In the genomic region with DNA sequence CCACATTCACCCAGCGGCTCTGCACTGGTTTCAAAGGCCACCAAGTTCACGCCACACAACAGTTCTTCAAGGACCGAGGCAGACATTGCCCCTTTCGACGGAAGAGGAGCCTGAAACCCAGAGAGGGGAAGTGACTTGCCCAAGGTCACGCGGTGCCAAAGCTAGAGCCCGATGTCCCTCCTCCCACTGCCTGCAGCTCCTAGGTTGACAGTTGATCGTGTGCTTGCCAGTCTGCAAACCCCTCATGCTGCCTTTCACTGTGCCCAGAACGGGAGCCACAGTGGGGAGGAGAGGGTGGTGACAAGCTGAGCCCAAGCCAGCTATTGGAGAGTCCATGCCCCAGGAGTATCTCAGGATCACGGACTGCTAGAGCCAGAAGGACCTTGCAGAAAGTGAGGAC, we compare ENCODE assay signal across 12 cellular contexts.
A peak's percentile ranks its signal among the peaks of the same experiment; 100 is the strongest.
DNase-seq lines count a peak whose midpoint lies in the region; TF ChIP-seq lines count a peak whose summit lies in the region.
"Had no signal": no experiment of that assay in that cellular context is flagged by ENCODE, and none has a peak within 500 bp of the region (broad histone marks: within the 10 kb centered on the region; RNA-seq: fewer than 3 reads in every experiment).

No MANE protein-coding gene starts in this region.

- no peaks in the 10 kb centered on the region for H3K9me2 ChIP-seq in OCI-LY7 (ENCODE audit: insufficient read depth, low read length)

- BruUV-seq in OCI-LY7 (replicated peaks; lab: Mats Ljungman, UMichigan), result no TSS peak

- H3K4me3 ChIP-seq in OCI-LY7 (ENCODE audit: low read depth, low read length, poor library complexity, severe bottlenecking) (no peak overlapping the region), testis (no peak overlapping the region), smooth muscle cell (no peak overlapping the region)
- H3K4me3 ChIP-seq: thoracic aorta had no signal

- no peak overlapping the region for H3K27ac ChIP-seq in OCI-LY7 (ENCODE audit: low read depth, low read length, poor library complexity, severe bottlenecking)
- no peak overlapping the region for H3K27ac ChIP-seq in testis
- H3K27ac ChIP-seq in smooth muscle cell (ENCODE audit: low read depth), result no peak overlapping the region
- H3K27ac ChIP-seq: thoracic aorta had no signal

- H3K9me3 ChIP-seq in OCI-LY7 (ENCODE audit: low read length) (no peaks in the 10 kb centered on the region), testis (no peaks in the 10 kb centered on the region), smooth muscle cell (replicated peaks; ENCODE audit: low read depth) (no peaks in the 10 kb centered on the region)
- H3K9me3 ChIP-seq: thoracic aorta had no signal

- H3K4me1 ChIP-seq in OCI-LY7 (ENCODE audit: insufficient read depth, low read length, poor library complexity, severe bottlenecking) (peaks cover 14% of the 10 kb centered on the region), testis (peaks cover 5% of the 10 kb centered on the region), smooth muscle cell (ENCODE audit: low read depth) (peaks cover 7% of the 10 kb centered on the region)

- CTCF ChIA-PET in OCI-LY7 (lab: Charles Lee; ENCODE audit: unreplicated experiment), result interaction anchor here (0.8 kb wide), 1 partner anchor 352 kb away, joined by 5 read pairs; no protein-coding TSS in a partner anchor

- H4K20me1 ChIP-seq in OCI-LY7 (ENCODE audit: insufficient read depth, low read length), result no peaks in the 10 kb centered on the region
- H4K20me1 ChIP-seq in smooth muscle cell (ENCODE audit: low read depth), result no peaks in the 10 kb centered on the region

- TF ChIP-seq POLR2A in testis (IDR thresholded peaks at IDR 0.05), result no peak

- in situ Hi-C loops in KBM-7 (cut with MboI; ENCODE audit: low pct_unique_long_range_greater_than_20kb, low sequenced_read_pairs), result no loop called here

- no peaks in the 10 kb centered on the region for H3F3A ChIP-seq in smooth muscle cell (ENCODE audit: low read depth)

- no peaks in the 10 kb centered on the region for H3K27me3 ChIP-seq in testis
- no peaks in the 10 kb centered on the region for H3K27me3 ChIP-seq in smooth muscle cell (ENCODE audit: low read depth)

- H3K9ac ChIP-seq in smooth muscle cell (ENCODE audit: low read depth), result no peak overlapping the region

- H3K4me2 ChIP-seq in OCI-LY7 (ENCODE audit: low read length) (no peak overlapping the region; the same call in 1 of the 2 replicates), smooth muscle cell (no peak overlapping the region)

- H2AFZ ChIP-seq in OCI-LY7 (ENCODE audit: low read length) (peak overlapping the region; percentile 7; the same call in 1 of the 2 replicates), smooth muscle cell (ENCODE audit: low read depth) (no peak overlapping the region)

- H3K36me3 ChIP-seq in OCI-LY7 (ENCODE audit: insufficient read depth, low read length), result no peaks in the 10 kb centered on the region
- no peaks in the 10 kb centered on the region for H3K36me3 ChIP-seq in testis (ENCODE audit: low read depth, missing control alignments)
- no peaks in the 10 kb centered on the region for H3K36me3 ChIP-seq in smooth muscle cell (ENCODE audit: low read depth)
- H3K36me3 ChIP-seq: thoracic aorta had no signal

- POLR2A ChIA-PET in OCI-LY7 (lab: Charles Lee), result interaction anchor here (1.4 kb wide), 1 partner anchor 10 kb away, joined by 3 read pairs; no protein-coding TSS in a partner anchor

- intact Hi-C loops in OCI-LY7 (cut with micrococcal nuclease; ENCODE audit: unreplicated experiment), result no loop called here
- intact Hi-C loops in testis (cut with DNase I; ENCODE audit: low total_unique reads), result no loop called here

- TF ChIP-seq CTCF in OCI-LY7 (conservative IDR thresholded peaks at IDR 0.05; ENCODE audit: low read length) (no peak), testis (IDR thresholded peaks at IDR 0.05) (no peak), smooth muscle cell (IDR thresholded peaks at IDR 0.05; ENCODE audit: borderline replicate concordance, insufficient read depth, poor library complexity, severe bottlenecking) (no peak)

- H3K79me2 ChIP-seq in OCI-LY7 (ENCODE audit: insufficient read depth, low read depth, low read length) (no peaks in the 10 kb centered on the region), smooth muscle cell (ENCODE audit: low read depth) (no peaks in the 10 kb centered on the region)

- DNase-seq in KBM-7 (peak; percentile 34), OCI-LY7 (ENCODE audit: low spot score) (peak; percentile 44), iPS-NIHi7 (ENCODE audit: extremely low spot score) (peak; percentile 6), testis (peak; percentile 56), NCI-H1105 treated with DMSO at 0.1 percent for 48 hours (lab: John Stamatoyannopoulos, UW) (no peak), smooth muscle cell (lab: John Stamatoyannopoulos, UW; ENCODE audit: unreplicated experiment) (no peak), DMS79 treated with DMSO at 0.1 percent for 48 hours (lab: John Stamatoyannopoulos, UW) (no peak)
- DNase-seq: activated CD8-positive, alpha-beta memory T cell treated with anti-CD3 and anti-CD28 coated beads for 24 hours; NCI-H1417; NCI-H2227 treated with DMSO at 0.1 percent for 48 hours; stimulated activated CD4-positive, alpha-beta T cell treated with anti-CD3 and anti-CD28 coated beads, Interleukin-4, amount 100 ng/mL, for 4 hours had no signal

- 64 to 77% methylated on average over 7 to 11 of the region's 11 CpGs for WGBS in testis, 2 donors
- whole genome bisulfite sequencing in smooth muscle cell (ENCODE audit: low lambda C conversion rate), result 91% methylated on average over 11 of the region's 11 CpGs

Comparison
In these comparisons a context has a peak if more than half of its experiments do, and no peak if none do; other contexts are left out.
1. DNase-seq: peak in KBM-7 (single experiment), OCI-LY7 (single experiment), iPS-NIHi7 (single experiment) and testis (single experiment); none in NCI-H1105 treated with DMSO at 0.1 percent for 48 hours (single experiment), smooth muscle cell (single experiment) and DMS79 treated with DMSO at 0.1 percent for 48 hours (single experiment).